11 cellular contexts compared by ENCODE assay signal in the genomic region with DNA sequence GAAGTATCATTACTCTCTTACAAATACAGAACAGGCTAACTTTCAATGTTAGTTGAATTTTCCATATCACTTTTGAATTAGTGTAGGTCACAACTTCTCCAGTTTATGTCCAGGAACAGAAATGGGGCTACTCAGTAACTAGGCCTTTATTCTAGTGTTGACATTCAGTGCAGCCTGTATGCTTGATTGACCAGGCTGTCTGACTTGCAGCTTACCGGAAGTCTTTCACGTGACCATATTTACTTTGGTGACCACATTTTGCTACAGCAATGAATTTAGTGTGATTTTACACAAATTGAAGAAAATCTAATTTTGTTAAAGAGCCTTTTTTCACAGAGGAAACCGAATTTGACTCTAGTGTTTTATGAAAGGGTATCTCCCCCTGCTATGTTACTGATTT. TPM values are rescaled to one million over a fixed set of nuclear protein-coding genes. Genes with fewer than 3 reads are reported as not detected.
DNase-seq lines count a peak whose midpoint lies in the region; ATAC-seq, FAIRE-seq and TF ChIP-seq lines count a peak whose summit lies in the region.
"Had no signal": no experiment of that assay in that cellular context is flagged by ENCODE, and none has a peak within 500 bp of the region (broad histone marks: within the 10 kb centered on the region; RNA-seq: fewer than 3 reads in every experiment).

No MANE protein-coding gene starts in this region.

- H3K36me3 ChIP-seq in astrocyte (ENCODE audit: insufficient read depth, low read length), result peaks cover 29% of the 10 kb centered on the region
- H3K36me3 ChIP-seq: neutrophil had no signal

- peaks cover 27% of the 10 kb centered on the region for H3K4me1 Mint-ChIP-seq in stimulated activated naive CD8-positive, alpha-beta T cell treated with anti-CD3 and anti-CD28 coated beads, Interleukin-15, Interleukin-2, amounts not matched to agents 100 ng/mL and 50 ng/mL, for 24 hours (ENCODE audit: low read depth)
- peaks cover 29% of the 10 kb centered on the region for H3K4me1 Mint-ChIP-seq in stimulated activated naive CD8-positive, alpha-beta T cell treated with anti-CD3 and anti-CD28 coated beads, Interleukin-15, amount 100 ng/mL, for 72 hours
- peaks cover 35% of the 10 kb centered on the region for H3K4me1 Mint-ChIP-seq in astrocyte (ENCODE audit: low read depth, unreplicated experiment)

- no peak overlapping the region for H3K4me3 ChIP-seq in astrocyte (ENCODE audit: insufficient read depth, low read depth, low read length)
- H3K4me3 ChIP-seq: adrenal gland had no signal

- H3K79me2 ChIP-seq in astrocyte (ENCODE audit: insufficient read depth, low read length), result peaks cover 42% of the 10 kb centered on the region

- no peak overlapping the region for H3K4me3 Mint-ChIP-seq in stimulated activated naive CD8-positive, alpha-beta T cell treated with anti-CD3 and anti-CD28 coated beads, Interleukin-15, Interleukin-2, amounts not matched to agents 100 ng/mL and 50 ng/mL, for 24 hours
- H3K4me3 Mint-ChIP-seq in stimulated activated naive CD8-positive, alpha-beta T cell treated with anti-CD3 and anti-CD28 coated beads, Interleukin-15, amount 100 ng/mL, for 72 hours, result no peak overlapping the region
- peak overlapping the region; percentile 67 for H3K4me3 Mint-ChIP-seq in astrocyte (ENCODE audit: unreplicated experiment)

- H3K9me3 Mint-ChIP-seq in stimulated activated naive CD8-positive, alpha-beta T cell treated with anti-CD3 and anti-CD28 coated beads, Interleukin-15, Interleukin-2, amounts not matched to agents 100 ng/mL and 50 ng/mL, for 24 hours, result no peaks in the 10 kb centered on the region
- H3K9me3 Mint-ChIP-seq in stimulated activated naive CD8-positive, alpha-beta T cell treated with anti-CD3 and anti-CD28 coated beads, Interleukin-15, amount 100 ng/mL, for 72 hours, result no peaks in the 10 kb centered on the region
- H3K9me3 Mint-ChIP-seq in astrocyte (ENCODE audit: unreplicated experiment), result no peaks in the 10 kb centered on the region

- H2AFZ ChIP-seq in astrocyte (ENCODE audit: low read depth, low read length), result no peak overlapping the region

- H3K4me2 ChIP-seq in astrocyte (ENCODE audit: low read length), result no peak overlapping the region

- no peaks in the 10 kb centered on the region for H3K9me3 ChIP-seq in astrocyte (ENCODE audit: insufficient read depth, low read depth, low read length)
- H3K9me3 ChIP-seq: adrenal gland, neutrophil had no signal

- no peak for TF ChIP-seq CTCF in astrocyte (IDR thresholded peaks at IDR 0.05; ENCODE audit: insufficient read depth, low read depth, low read length)

- peaks cover 35% of the 10 kb centered on the region for H3K36me3 Mint-ChIP-seq in stimulated activated naive CD8-positive, alpha-beta T cell treated with anti-CD3 and anti-CD28 coated beads, Interleukin-15, Interleukin-2, amounts not matched to agents 100 ng/mL and 50 ng/mL, for 24 hours (ENCODE audit: low read depth)
- peaks cover 18% of the 10 kb centered on the region for H3K36me3 Mint-ChIP-seq in astrocyte (ENCODE audit: low read depth, unreplicated experiment)

- no peak for FAIRE-seq in astrocyte (lab: Jason Lieb, UNC)

- H3K27ac ChIP-seq in astrocyte (ENCODE audit: low read depth, low read length), result no peak overlapping the region
- H3K27ac ChIP-seq: adrenal gland, neutrophil had no signal

- no peak for DNase-seq in stimulated activated naive CD8-positive, alpha-beta T cell treated with anti-CD3 and anti-CD28 coated beads, Interleukin-15, amount 100 ng/mL, for 72 hours
- no peak for DNase-seq in astrocyte (ENCODE audit: low read depth)
- DNase-seq in C1 segment of cervical spinal cord (lab: John Stamatoyannopoulos, UW), result no peak
- no peak for DNase-seq in SIG-M5 (lab: John Stamatoyannopoulos, UW)
- no peak for DNase-seq in RKO (ENCODE audit: low spot score)
- DNase-seq in NCI-H2107 treated with DMSO at 0.1 percent for 48 hours (lab: John Stamatoyannopoulos, UW; ENCODE audit: unreplicated experiment), result no peak
- DNase-seq: adrenal gland, MM.1S had no signal

- no peaks in the 10 kb centered on the region for H3K27me3 ChIP-seq in astrocyte (ENCODE audit: insufficient read depth, low read length)
- H3K27me3 ChIP-seq: adrenal gland, neutrophil had no signal

- H3K27ac Mint-ChIP-seq in stimulated activated naive CD8-positive, alpha-beta T cell treated with anti-CD3 and anti-CD28 coated beads, Interleukin-15, Interleukin-2, amounts not matched to agents 100 ng/mL and 50 ng/mL, for 24 hours, result peak overlapping the region; percentile 21
- H3K27ac Mint-ChIP-seq in stimulated activated naive CD8-positive, alpha-beta T cell treated with anti-CD3 and anti-CD28 coated beads, Interleukin-15, amount 100 ng/mL, for 72 hours, result no peak overlapping the region
- H3K27ac Mint-ChIP-seq in astrocyte (ENCODE audit: unreplicated experiment), result peak overlapping the region; percentile 12

- H3K27me3 Mint-ChIP-seq in stimulated activated naive CD8-positive, alpha-beta T cell treated with anti-CD3 and anti-CD28 coated beads, Interleukin-15, Interleukin-2, amounts not matched to agents 100 ng/mL and 50 ng/mL, for 24 hours, result no peaks in the 10 kb centered on the region
- no peaks in the 10 kb centered on the region for H3K27me3 Mint-ChIP-seq in stimulated activated naive CD8-positive, alpha-beta T cell treated with anti-CD3 and anti-CD28 coated beads, Interleukin-15, amount 100 ng/mL, for 72 hours
- H3K27me3 Mint-ChIP-seq in astrocyte (ENCODE audit: low read depth, unreplicated experiment), result no peaks in the 10 kb centered on the region

- H4K20me1 ChIP-seq in astrocyte (ENCODE audit: insufficient read depth, low read length), result peaks cover 80% of the 10 kb centered on the region

- ATAC-seq in stimulated activated naive CD8-positive, alpha-beta T cell treated with anti-CD3 and anti-CD28 coated beads, Interleukin-15, amount 100 ng/mL, for 72 hours, result no peak
- peak; percentile 82 for ATAC-seq in HG02973 (IDR thresholded peaks at IDR 0.05; ENCODE audit: unreplicated experiment)

- H3K4me1 ChIP-seq in astrocyte (ENCODE audit: insufficient read depth, low read length), result peaks cover 41% of the 10 kb centered on the region

- H3K9ac ChIP-seq in astrocyte (ENCODE audit: low read length), result no peak overlapping the region

RNA-seq across cellular contexts. Expression of gene MTERF2, which starts 12.4 kb away (rescaled TPM):
- 4.5 and 5.1 TPM in 2 replicates for total RNA-seq in astrocyte

RNA-seq across cellular contexts. Expression of gene TMEM263, which starts 18.8 kb away (rescaled TPM):
- 160 and 174 TPM in 2 replicates for total RNA-seq in astrocyte

Comparison
In these comparisons a context has a peak if more than half of its experiments do, and no peak if none do; other contexts are left out.
1. H3K27ac Mint-ChIP-seq: peak in stimulated activated naive CD8-positive, alpha-beta T cell treated with anti-CD3 and anti-CD28 coated beads, Interleukin-15, Interleukin-2, amounts not matched to agents 100 ng/mL and 50 ng/mL, for 24 hours (single experiment) and astrocyte (single experiment); none in stimulated activated naive CD8-positive, alpha-beta T cell treated with anti-CD3 and anti-CD28 coated beads, Interleukin-15, amount 100 ng/mL, for 72 hours (0 of 2).